In the genomic region with DNA sequence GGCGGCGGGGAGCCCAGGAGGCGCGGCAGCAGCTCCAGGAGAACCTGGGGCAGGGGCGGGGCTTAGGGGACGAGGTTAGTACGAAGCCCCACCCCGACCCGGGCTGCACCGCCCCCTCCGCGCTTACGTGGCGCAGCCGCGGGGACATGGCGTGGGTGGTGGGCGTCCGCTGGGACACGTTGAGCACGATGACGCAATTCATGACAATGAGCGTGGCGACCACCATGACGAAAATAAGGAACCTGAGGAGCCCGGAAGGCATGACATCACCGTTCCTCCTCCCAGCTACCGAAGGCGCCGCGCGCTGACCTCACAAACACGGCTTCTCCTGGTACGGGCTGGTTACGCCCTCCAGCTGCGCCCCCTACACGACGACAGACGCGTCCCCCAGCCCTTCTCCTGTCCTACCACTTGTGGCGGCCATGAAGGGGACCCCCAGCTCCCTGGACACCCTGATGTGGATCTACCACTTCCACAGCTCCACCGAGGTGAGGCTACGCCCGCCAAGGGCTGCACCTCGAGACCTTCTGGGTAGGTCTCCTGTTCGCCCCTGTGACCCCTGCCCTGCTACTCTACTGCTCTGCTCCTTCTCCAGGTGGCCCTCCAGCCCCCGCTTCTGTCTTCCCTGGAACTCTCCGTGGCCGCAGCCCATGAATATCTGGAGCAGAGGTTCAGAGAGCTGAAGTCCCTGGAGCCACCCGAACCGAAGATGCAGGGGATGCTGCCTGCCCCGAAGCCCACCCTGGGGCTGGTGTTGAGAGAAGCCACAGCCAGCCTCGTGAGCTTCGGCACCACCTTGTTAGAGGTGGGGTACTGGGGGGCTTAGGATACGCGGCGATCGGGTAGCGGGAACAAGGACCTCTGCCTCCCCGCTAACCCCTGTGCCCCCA, we compare ENCODE assay signal across 8 cellular contexts. TPM values are rescaled to one million over a fixed set of nuclear protein-coding genes. Genes with fewer than 3 reads are reported as not detected.
DNase-seq lines count a peak whose midpoint lies in the region; ATAC-seq and TF ChIP-seq lines count a peak whose summit lies in the region.

A gene (plus strand): TSS at position 196 of the 890 bp plus-strand sequence. CDS start 227 bp downstream, at position 423.

- peaks cover 20 to 49% of the 10 kb centered on the region in 2 donors for H3K36me3 ChIP-seq in neuronal stem cell (replicated peaks in 1 of 2; ENCODE audit: control insufficient read depth in 2 of 2, insufficient read depth in 2 of 2, low read length in 2 of 2)
- H3K36me3 ChIP-seq in MG63: no peaks in the 10 kb centered on the region

- H3K4me1 ChIP-seq in neuronal stem cell (ENCODE audit: control insufficient read depth in 2 of 2, insufficient read depth in 1 of 2, low read depth in 1 of 2, low read length in 2 of 2): peaks cover 0 to 1% of the 10 kb centered on the region in 2 donors

- H3K9me3 ChIP-seq in neuronal stem cell (replicated peaks in 1 of 2; ENCODE audit: control insufficient read depth in 2 of 2, insufficient read depth in 1 of 2, low read depth in 1 of 2, low read length in 2 of 2) (no peaks in the 10 kb centered on the region), MG63 (no peaks in the 10 kb centered on the region)

- no peak within 1 kb of the TSS for H3K4ac ChIP-seq in neuronal stem cell (ENCODE audit: low read length)

- H3K23ac ChIP-seq in neuronal stem cell (ENCODE audit: low read depth, low read length, poor library complexity): peak within 1 kb of the TSS; percentile 55

- peak within 1 kb of the TSS; percentile 57 for H3K18ac ChIP-seq in neuronal stem cell (ENCODE audit: low read length)

- peaks cover 2% of the 10 kb centered on the region for H3K79me1 ChIP-seq in neuronal stem cell (ENCODE audit: low read depth, low read length)

- WGBS in neuronal stem cell (ENCODE audit: extremely low coverage in 2 of 2, insufficient read length in 2 of 2, insufficient replicate concordance in 1 of 2), 2 donors: no CpG with 5 or more reads among the region's 60 CpGs

- H3K27ac ChIP-seq in neuronal stem cell (replicated peaks; ENCODE audit: low read length): no peak within 1 kb of the TSS

- peak; percentile 15 for TF ChIP-seq CTCF in GM13977 (IDR thresholded peaks at IDR 0.05; ENCODE audit: extremely low read depth, insufficient read depth, missing control alignments)

- peak within 1 kb of the TSS; percentile 13 for H2BK5ac ChIP-seq in neuronal stem cell (ENCODE audit: low read length)

- peak within 1 kb of the TSS in 1 of 2 donors; percentile 55 for H3K4me3 ChIP-seq in neuronal stem cell (ENCODE audit: low read length in 2 of 2)
- H3K4me3 ChIP-seq in MG63: no peak within 1 kb of the TSS

- peak within 1 kb of the TSS; percentile 73 for H2BK12ac ChIP-seq in neuronal stem cell (ENCODE audit: low read length)

- H2AK5ac ChIP-seq in neuronal stem cell (ENCODE audit: low read depth, low read length): peak within 1 kb of the TSS; percentile 26

- peak within 1 kb of the TSS; percentile 47 for H2BK120ac ChIP-seq in neuronal stem cell (ENCODE audit: low read depth, low read length)

- no peak within 1 kb of the TSS for H3K9ac ChIP-seq in neuronal stem cell (ENCODE audit: low read depth, low read length, poor library complexity)

- H4K8ac ChIP-seq in neuronal stem cell (ENCODE audit: low read depth, low read length): no peak within 1 kb of the TSS

- H4K91ac ChIP-seq in neuronal stem cell (ENCODE audit: low read depth, low read length, poor library complexity): no peak within 1 kb of the TSS

- no peak within 1 kb of the TSS for H2BK15ac ChIP-seq in neuronal stem cell (ENCODE audit: low read length)

- H3K27me3 ChIP-seq in neuronal stem cell (ENCODE audit: control insufficient read depth in 3 of 3, insufficient read depth in 3 of 3, low read depth in 1 of 3, low read length in 3 of 3): peaks cover 0 to 3% (median 0%) of the 10 kb centered on the region in 3 experiments
- no peaks in the 10 kb centered on the region for H3K27me3 ChIP-seq in MG63

- H2AFZ ChIP-seq in neuronal stem cell (ENCODE audit: low read length): no peak within 1 kb of the TSS

- peak; percentile 86 for ATAC-seq in stimulated activated naive CD8-positive, alpha-beta T cell treated with anti-CD3 and anti-CD28 coated beads, Interleukin-15, Interleukin-2, amounts not matched to agents 100 U/mL and 50 U/mL, for 24 hours
- ATAC-seq in GM19452 (IDR thresholded peaks at IDR 0.05; ENCODE audit: unreplicated experiment): no peak

- peak within 1 kb of the TSS; percentile 18 for H3K4me2 ChIP-seq in neuronal stem cell (ENCODE audit: insufficient read depth, low read length, poor library complexity, severe bottlenecking)

- in situ Hi-C loops in GM13977 (cut with MboI; ENCODE audit: low pct_unique_long_range_greater_than_20kb, low sequenced_read_pairs, unreplicated experiment): no loop called here

- peak within 1 kb of the TSS; percentile 47 for H3K14ac ChIP-seq in neuronal stem cell (ENCODE audit: low read length)

- DNase-seq in GM13977 (ENCODE audit: low spot score) (peak; percentile 94), NCI-H2196 (lab: John Stamatoyannopoulos, UW; ENCODE audit: unreplicated experiment) (peak; percentile 46), fibroblast of peridontal ligament (ENCODE audit: extremely low read depth) (peak; percentile 74), neuronal stem cell (ENCODE audit: low spot score) (no peak), MG63 (no peak)
- DNase-seq in activated T-helper 1 cell treated with anti-CD3 and anti-CD28 coated beads, Interleukin-2, amount 50 U/mL, for 16 hours (ENCODE audit: low read depth in 1 of 2, low spot score in 1 of 2): peak; percentile 74 to 92
- DNase-seq in stimulated activated naive CD8-positive, alpha-beta T cell treated with anti-CD3 and anti-CD28 coated beads, Interleukin-15, Interleukin-2, amounts not matched to agents 100 U/mL and 50 U/mL, for 24 hours: peak; percentile 98

RNA-seq across cellular contexts. Expression of the gene that starts here (rescaled TPM):
- polyA plus RNA-seq in neuronal stem cell (2013, experiment 1 of 2): 0.32 TPM
- polyA plus RNA-seq in neuronal stem cell (2013, experiment 2 of 2): 0.28 TPM
- total RNA-seq in MG63 (2014; rRNA removed; shearing (Covaris generic); ENCODE audit: low replicate concordance): 0.16 and 0.94 TPM in 2 replicates

Comparison
In these comparisons a context has a peak if more than half of its experiments do, and no peak if none do; other contexts are left out.
1. DNase-seq: peak in GM13977 (single experiment), NCI-H2196 (single experiment), activated T-helper 1 cell treated with anti-CD3 and anti-CD28 coated beads, Interleukin-2, amount 50 U/mL, for 16 hours (2 of 2), fibroblast of peridontal ligament (single experiment) and stimulated activated naive CD8-positive, alpha-beta T cell treated with anti-CD3 and anti-CD28 coated beads, Interleukin-15, Interleukin-2, amounts not matched to agents 100 U/mL and 50 U/mL, for 24 hours (single experiment); none in neuronal stem cell (single experiment) and MG63 (single experiment).